Comparison of ENCODE assay signal across 10 cellular contexts in the genomic region with DNA sequence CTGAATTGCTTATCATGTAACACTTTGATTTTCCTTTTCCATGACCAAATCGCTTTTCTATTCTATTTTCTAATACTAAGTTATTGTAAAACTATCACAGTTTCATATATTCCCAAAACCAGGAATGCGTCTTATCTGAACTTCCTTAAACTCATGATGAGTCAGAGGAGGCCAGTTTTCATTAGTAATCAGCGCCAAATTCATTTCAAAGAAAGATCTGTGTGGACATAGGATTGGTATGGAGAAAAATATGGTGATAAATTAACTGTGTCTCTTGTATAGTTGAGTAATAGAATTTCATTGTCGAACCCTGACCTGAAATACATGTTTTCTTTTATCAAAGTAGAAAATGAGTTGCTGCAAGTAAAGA. TPM values are rescaled to one million over a fixed set of nuclear protein-coding genes. Genes with fewer than 3 reads are reported as not detected.
DNase-seq lines count a peak whose midpoint lies in the region; ATAC-seq and TF ChIP-seq lines count a peak whose summit lies in the region.
"Had no signal": no experiment of that assay in that cellular context is flagged by ENCODE, and none has a peak within 500 bp of the region (broad histone marks: within the 10 kb centered on the region; RNA-seq: fewer than 3 reads in every experiment).

No MANE protein-coding gene starts in this region.

- H3K36me3 ChIP-seq in BJ (ENCODE audit: control insufficient read depth, insufficient read depth, low read length) = no peaks in the 10 kb centered on the region
- H3K36me3 ChIP-seq in mesodermal cell (ENCODE audit: control insufficient read depth, insufficient read depth, low read length) = peaks cover 8% of the 10 kb centered on the region

- H3K4me3 ChIP-seq in BJ (ENCODE audit: low read depth, low read length) (no peak overlapping the region), mesodermal cell (ENCODE audit: extremely low read depth, insufficient read depth, low read length, poor library complexity, severe bottlenecking) (no peak overlapping the region)

- no peaks in the 10 kb centered on the region for H3K9me3 ChIP-seq in mesodermal cell (ENCODE audit: control insufficient read depth, low read length)

- DNase-seq in BJ (ENCODE audit: low read depth) (peak; percentile 54), NCI-H226 (peak; percentile 95), dermis blood vessel endothelial cell (peak; percentile 82), DMS53 treated with DMSO at 0.1 percent for 48 hours (lab: John Stamatoyannopoulos, UW; ENCODE audit: unreplicated experiment) (no peak), anterior cingulate cortex (lab: John Stamatoyannopoulos, UW) (no peak)
- DNase-seq: stimulated activated naive CD8-positive, alpha-beta T cell treated with anti-CD3 and anti-CD28 coated beads, Interleukin-15, amount 100 ng/mL, for 72 hours had no signal

- 89 to 100% methylated on average over 1 to 2 of the region's 4 CpGs for WGBS in mesodermal cell (ENCODE audit: insufficient coverage in 2 of 2), 2 experiments

- CTCF ChIA-PET in BJ (lab: Yijun Ruan, JAX) = no interaction called here

- peak overlapping the region; percentile 73 for H3K27ac ChIP-seq in mesodermal cell (ENCODE audit: low read depth, low read length, severe bottlenecking)

- POLR2A ChIA-PET in BJ (lab: Charles Lee) = no interaction called here

- no peaks in the 10 kb centered on the region for H3K27me3 ChIP-seq in BJ (ENCODE audit: control insufficient read depth, insufficient read depth, low read length)

- TF ChIP-seq CTCF in BJ (IDR thresholded peaks at IDR 0.05; ENCODE audit: insufficient read depth, low read depth, low read length) = no peak

- ATAC-seq in GM18873 (IDR thresholded peaks at IDR 0.05; ENCODE audit: low FRiP score, unreplicated experiment) (no peak), HG02623 (IDR thresholded peaks at IDR 0.05; ENCODE audit: unreplicated experiment) (no peak)
- ATAC-seq: activated CD4-positive, CD25-positive, alpha-beta regulatory T cell treated with anti-CD3 and anti-CD28 coated beads, Interleukin-2, amount 50 U/mL, for 24 hours; stimulated activated naive CD8-positive, alpha-beta T cell treated with anti-CD3 and anti-CD28 coated beads, Interleukin-15, amount 100 ng/mL, for 72 hours had no signal

- H3K4me1 ChIP-seq in mesodermal cell (ENCODE audit: control insufficient read depth, insufficient read depth, low read length, poor library complexity, severe bottlenecking) = peaks cover 66% of the 10 kb centered on the region

RNA-seq across cellular contexts. Expression of a gene that starts 12.4 kb away (rescaled TPM):
- polyA plus RNA-seq in BJ (2011; rRNA removed) = 17.0 and 20.5 TPM in 2 replicates
- polyA minus RNA-seq in BJ (2011; rRNA and poly(A)+ RNA removed) = 9.9 and 13.4 TPM in 2 replicates
- 38.2 and 48.2 TPM in 2 replicates for total RNA-seq in dermis blood vessel endothelial cell
- polyA plus RNA-seq in mesodermal cell (2013, experiment 1 of 2) = 28.8 TPM
- 23.2 TPM for polyA plus RNA-seq in mesodermal cell (2013, experiment 2 of 2)

RNA-seq across cellular contexts. Expression of a gene that starts 13.2 kb away (rescaled TPM):
- 42.0 and 56.6 TPM in 2 replicates for polyA plus RNA-seq in BJ (2011; rRNA removed)
- polyA minus RNA-seq in BJ (2011; rRNA and poly(A)+ RNA removed) = 50.7 and 51.1 TPM in 2 replicates
- 87.3 and 143 TPM in 2 replicates for total RNA-seq in dermis blood vessel endothelial cell
- 131 TPM for polyA plus RNA-seq in mesodermal cell (2013, experiment 1 of 2)
- polyA plus RNA-seq in mesodermal cell (2013, experiment 2 of 2) = 126 TPM

Comparison
In these comparisons a context has a peak if more than half of its experiments do, and no peak if none do; other contexts are left out.
1. DNase-seq: peak in BJ (single experiment), NCI-H226 (single experiment) and dermis blood vessel endothelial cell (single experiment); none in DMS53 treated with DMSO at 0.1 percent for 48 hours (single experiment) and anterior cingulate cortex (0 of 58).